ENCODE assay signal across 15 cellular contexts in the genomic region with DNA sequence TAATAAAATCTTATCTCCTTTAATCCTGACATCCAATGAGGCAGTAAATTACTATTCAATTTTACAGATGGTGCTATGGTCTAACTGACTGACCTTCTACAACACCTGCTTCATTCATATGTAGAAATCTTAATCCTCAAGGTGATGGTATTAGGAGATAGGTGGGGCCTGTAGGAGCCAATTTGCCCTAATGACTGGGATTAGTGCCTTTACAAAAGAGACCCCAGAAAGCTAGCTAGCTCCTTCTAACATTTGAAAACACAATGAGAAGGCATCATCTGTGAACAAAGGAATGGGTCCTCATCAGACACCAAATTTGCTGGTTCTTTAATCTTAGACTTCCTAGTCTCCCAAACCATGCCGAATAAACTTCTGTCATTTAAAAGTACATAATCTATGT.
DNase-seq lines count a peak whose midpoint lies in the region; ATAC-seq, FAIRE-seq and TF ChIP-seq lines count a peak whose summit lies in the region.
"Had no signal": no experiment of that assay in that cellular context is flagged by ENCODE, and none has a peak within 500 bp of the region (broad histone marks: within the 10 kb centered on the region; RNA-seq: fewer than 3 reads in every experiment).

No MANE protein-coding gene starts in this region.

- H3K36me3 ChIP-seq in endothelial cell of umbilical vein (ENCODE audit: control insufficient read depth in 2 of 2, extremely low read depth in 1 of 2, insufficient read depth in 2 of 2, low read length in 2 of 2) = peaks cover 0 to 2% of the 10 kb centered on the region in 2 experiments
- H3K36me3 ChIP-seq in mesendoderm (ENCODE audit: control insufficient read depth, insufficient read depth, low read length) = peaks cover 2% of the 10 kb centered on the region

- H3K27me3 ChIP-seq in H9 (ENCODE audit: insufficient read depth, low read length) = no peaks in the 10 kb centered on the region
- H3K27me3 ChIP-seq in endothelial cell of umbilical vein (ENCODE audit: control insufficient read depth in 2 of 2, insufficient read depth in 2 of 2, low read length in 2 of 2) = no peaks in the 10 kb centered on the region
- H3K27me3 ChIP-seq in mesendoderm (ENCODE audit: insufficient read depth, low read length, poor library complexity) = no peaks in the 10 kb centered on the region

- no peaks in the 10 kb centered on the region for H3K79me2 ChIP-seq in H9 (ENCODE audit: insufficient read depth, low read length)
- no peaks in the 10 kb centered on the region for H3K79me2 ChIP-seq in endothelial cell of umbilical vein (ENCODE audit: control insufficient read depth, insufficient read depth, low read length)
- H3K79me2 ChIP-seq in mesendoderm (ENCODE audit: control insufficient read depth, insufficient read depth, low read length) = no peaks in the 10 kb centered on the region

- H2BK12ac ChIP-seq in H9 (ENCODE audit: insufficient read length, low read depth, low read length) = no peak overlapping the region

- H3K9me3 Mint-ChIP-seq in H9 (no peaks in the 10 kb centered on the region), glutamatergic neuron (ENCODE audit: unreplicated experiment) (no peaks in the 10 kb centered on the region)

- no peak overlapping the region for H2BK20ac ChIP-seq in H9 (ENCODE audit: low read depth, low read length, poor library complexity, severe bottlenecking)

- H2BK120ac ChIP-seq in H9 (ENCODE audit: low read depth, low read length, poor library complexity, severe bottlenecking) (no peak overlapping the region), mesendoderm (ENCODE audit: low read depth, low read length) (no peak overlapping the region)

- H3K9me3 ChIP-seq in H9 (ENCODE audit: control insufficient read depth, low read depth, low read length) = no peaks in the 10 kb centered on the region
- H3K9me3 ChIP-seq in endothelial cell of umbilical vein (replicated peaks; ENCODE audit: control insufficient read depth, insufficient read depth, low read length) = no peaks in the 10 kb centered on the region

- no peak overlapping the region for H4K91ac ChIP-seq in H9 (ENCODE audit: insufficient read length, low read depth, low read length)

- H2AFZ ChIP-seq in H9 (ENCODE audit: low read length) (no peak overlapping the region), endothelial cell of umbilical vein (ENCODE audit: low read depth, low read length) (peak overlapping the region; percentile 64)
- H2AFZ ChIP-seq: PC-9 had no signal

- no peak overlapping the region for H3K9ac ChIP-seq in H9 (ENCODE audit: extremely low read depth, insufficient read length, low read length)
- H3K9ac ChIP-seq in endothelial cell of umbilical vein (replicated peaks; ENCODE audit: extremely low read depth, insufficient read depth, low read length) = peak overlapping the region; percentile 74
- no peak overlapping the region for H3K9ac ChIP-seq in mesendoderm (ENCODE audit: low read length)

- peaks cover 12% of the 10 kb centered on the region for H3K4me1 ChIP-seq in H9 (ENCODE audit: insufficient read depth, low read length)
- H3K4me1 ChIP-seq in endothelial cell of umbilical vein (ENCODE audit: control insufficient read depth, extremely low read depth, insufficient read depth, low read length) = peaks cover 33% of the 10 kb centered on the region
- H3K4me1 ChIP-seq in mesendoderm (ENCODE audit: control insufficient read depth, low read depth, low read length) = no peaks in the 10 kb centered on the region

- no peak overlapping the region for H3T11ph ChIP-seq in H9 (ENCODE audit: low read length)

- H2BK15ac ChIP-seq in H9 (ENCODE audit: low read depth, low read length) (no peak overlapping the region), mesendoderm (replicated peaks; ENCODE audit: low read depth) (no peak overlapping the region)

- H3K79me1 ChIP-seq in H9 (ENCODE audit: insufficient read depth, low read depth, low read length, poor library complexity, severe bottlenecking) (no peaks in the 10 kb centered on the region), mesendoderm (ENCODE audit: low read length) (no peaks in the 10 kb centered on the region)

- H3K4me3 Mint-ChIP-seq in H9 (peak overlapping the region in 1 of 2 experiments; percentile 27; a peak in 1 of 5 replicates), glutamatergic neuron (ENCODE audit: unreplicated experiment) (no peak overlapping the region)

- H3K27ac ChIP-seq in H9 (ENCODE audit: insufficient read length, low read depth, low read length) (no peak overlapping the region), endothelial cell of umbilical vein (ENCODE audit: insufficient read depth, low read depth, low read length) (peak overlapping the region; percentile 87), mesendoderm (ENCODE audit: low read depth, low read length) (no peak overlapping the region)
- H3K27ac ChIP-seq: PC-9, SK-N-MC had no signal

- no peak overlapping the region for H3K56ac ChIP-seq in H9 (ENCODE audit: insufficient read length, low read depth, low read length)
- H3K56ac ChIP-seq in mesendoderm (ENCODE audit: low read length) = no peak overlapping the region

- no peak for ATAC-seq in left cardiac atrium

- no peaks in the 10 kb centered on the region for H3K9me1 ChIP-seq in endothelial cell of umbilical vein (replicated peaks; ENCODE audit: control insufficient read depth, extremely low read depth, insufficient read depth, low read length)

- CTCF ChIA-PET in endothelial cell of umbilical vein (lab: Charles Lee) = no interaction called here

- no peak overlapping the region for H2BK5ac ChIP-seq in H9 (ENCODE audit: insufficient read length, low read length)
- no peak overlapping the region for H2BK5ac ChIP-seq in mesendoderm (ENCODE audit: low read length)

- no peak for TF ChIP-seq POLR2A in endothelial cell of umbilical vein (IDR thresholded peaks at IDR 0.05; ENCODE audit: low read depth, low read length)

- intact Hi-C loops in endothelial cell of umbilical vein (cut with micrococcal nuclease) (no loop called here), left cardiac atrium (cut with DNase I) (no loop called here)

- no peak overlapping the region for H3K14ac ChIP-seq in H9 (ENCODE audit: insufficient read depth, low read length)

- no CpG with 5 or more reads among the region's 1 CpG for WGBS in H9 (ENCODE audit: extremely low coverage, insufficient read length, low lambda C conversion rate)
- WGBS in mesendoderm (ENCODE audit: extremely low coverage, insufficient coverage, low lambda C conversion rate) = no CpG with 5 or more reads among the region's 1 CpG

- H3K36me3 Mint-ChIP-seq in H9 (ENCODE audit: insufficient read depth in 1 of 3, low read depth in 3 of 3) = peaks cover 7 to 19% (median 14%) of the 10 kb centered on the region in 3 experiments
- H3K36me3 Mint-ChIP-seq in glutamatergic neuron (ENCODE audit: unreplicated experiment) = no peaks in the 10 kb centered on the region

- DNase-seq in H9 (peak; percentile 47), NCI-H82 treated with DMSO at 0.1 percent for 48 hours (lab: John Stamatoyannopoulos, UW; ENCODE audit: unreplicated experiment) (peak; percentile 4), endothelial cell of umbilical vein (ENCODE audit: low read depth, low spot score) (no peak), mesendoderm (peak; percentile 56), superior temporal gyrus (ENCODE audit: extremely low spot score) (no peak), T-helper 2 cell (no peak), left cardiac atrium (no peak), glutamatergic neuron (no peak)
- DNase-seq: COR-L47, NCI-H1417, NCI-H1930, NCI-H69, T-helper 1 cell had no signal

- peaks cover 52 to 53% of the 10 kb centered on the region in 2 experiments for H3K4me1 Mint-ChIP-seq in H9
- H3K4me1 Mint-ChIP-seq in glutamatergic neuron (ENCODE audit: low read depth, unreplicated experiment) = no peaks in the 10 kb centered on the region

- FAIRE-seq in endothelial cell of umbilical vein (lab: Jason Lieb, UNC) = no peak

- H3K4ac ChIP-seq in H9 (ENCODE audit: low read depth, low read length) = no peak overlapping the region
- no peak overlapping the region for H3K4ac ChIP-seq in mesendoderm (ENCODE audit: low read depth, low read length)

- no peak overlapping the region for H3K23ac ChIP-seq in H9 (ENCODE audit: insufficient read length, low read depth, low read length)
- H3K23ac ChIP-seq in mesendoderm (ENCODE audit: low read length) = no peak overlapping the region

- H3K4me3 ChIP-seq in endothelial cell of umbilical vein (replicated peaks in 1 of 3; ENCODE audit: insufficient read depth in 1 of 3, low read depth in 1 of 3, low read length in 3 of 3) = no peak overlapping the region
- H3K4me3 ChIP-seq in mesendoderm (ENCODE audit: low read length) = no peak overlapping the region
- H3K4me3 ChIP-seq: PC-9, SK-N-MC had no signal

- H4K5ac ChIP-seq in H9 (ENCODE audit: insufficient read length, low read depth, low read length) (no peak overlapping the region), mesendoderm (ENCODE audit: low read length) (no peak overlapping the region)

- H4K8ac ChIP-seq in H9 (replicated peaks; ENCODE audit: insufficient read length, low read depth, low read length) (no peak overlapping the region), mesendoderm (ENCODE audit: low read depth, low read length) (no peak overlapping the region)

- H2AK5ac ChIP-seq in H9 (ENCODE audit: insufficient read length, low read length) (no peak overlapping the region), mesendoderm (ENCODE audit: low read length) (no peak overlapping the region)

- POLR2A ChIA-PET in endothelial cell of umbilical vein (lab: Charles Lee) = no interaction called here

- H3K27ac Mint-ChIP-seq in H9 (peak overlapping the region; percentile 91 to 97 (median 97); a peak in 6 of 7 replicates), glutamatergic neuron (ENCODE audit: unreplicated experiment) (no peak overlapping the region)

- no peaks in the 10 kb centered on the region for H3K23me2 ChIP-seq in H9 (ENCODE audit: insufficient read length, low read depth, low read length, poor library complexity, severe bottlenecking)

- H3K27me3 Mint-ChIP-seq in H9 (ENCODE audit: low read depth) (no peaks in the 10 kb centered on the region), glutamatergic neuron (ENCODE audit: unreplicated experiment) (no peaks in the 10 kb centered on the region)

- no peak for TF ChIP-seq CTCF in H9 (conservative IDR thresholded peaks at IDR 0.05)
- TF ChIP-seq CTCF in endothelial cell of umbilical vein (IDR thresholded peaks at IDR 0.05; ENCODE audit: extremely low read depth in 1 of 2, insufficient read depth in 1 of 2, low read depth in 1 of 2, low read length in 2 of 2) = no peak
- no peak for TF ChIP-seq CTCF in glutamatergic neuron (IDR thresholded peaks at IDR 0.05; ENCODE audit: partially characterized antibody, unreplicated experiment)

- no TSS peak for BruUV-seq in endothelial cell of umbilical vein (replicated peaks; lab: Mats Ljungman, UMichigan)

- dilution Hi-C loops in endothelial cell of umbilical vein (cut with MboI; ENCODE audit: extremely low pct_ligation_motif_present, low sequenced_read_pairs) = no loop called here

- no peaks in the 10 kb centered on the region for H4K20me1 ChIP-seq in H9 (ENCODE audit: control insufficient read depth, insufficient read depth, insufficient read length)
- no peaks in the 10 kb centered on the region for H4K20me1 ChIP-seq in endothelial cell of umbilical vein (replicated peaks; ENCODE audit: control insufficient read depth, extremely low read depth, insufficient read depth, low read length)

- H3K4me2 ChIP-seq in H9 (ENCODE audit: insufficient read depth, insufficient read length, low read length) (peak overlapping the region; percentile 51), endothelial cell of umbilical vein (ENCODE audit: insufficient read depth, low read length) (peak overlapping the region; percentile 94), mesendoderm (ENCODE audit: low read length) (no peak overlapping the region)

- H3K18ac ChIP-seq in H9 (ENCODE audit: insufficient read length, low read depth, low read length) = no peak overlapping the region
- H3K18ac ChIP-seq in mesendoderm (ENCODE audit: low read length) = no peak overlapping the region

Comparison
In these comparisons a context has a peak if more than half of its experiments do, and no peak if none do; other contexts are left out.
1. DNase-seq: peak in H9 (single experiment), NCI-H82 treated with DMSO at 0.1 percent for 48 hours (single experiment) and mesendoderm (single experiment); none in endothelial cell of umbilical vein (single experiment), superior temporal gyrus (single experiment), T-helper 2 cell (0 of 5), left cardiac atrium (single experiment) and glutamatergic neuron (single experiment).